Comparison of ENCODE assay signal across 11 cellular contexts in the genomic region with DNA sequence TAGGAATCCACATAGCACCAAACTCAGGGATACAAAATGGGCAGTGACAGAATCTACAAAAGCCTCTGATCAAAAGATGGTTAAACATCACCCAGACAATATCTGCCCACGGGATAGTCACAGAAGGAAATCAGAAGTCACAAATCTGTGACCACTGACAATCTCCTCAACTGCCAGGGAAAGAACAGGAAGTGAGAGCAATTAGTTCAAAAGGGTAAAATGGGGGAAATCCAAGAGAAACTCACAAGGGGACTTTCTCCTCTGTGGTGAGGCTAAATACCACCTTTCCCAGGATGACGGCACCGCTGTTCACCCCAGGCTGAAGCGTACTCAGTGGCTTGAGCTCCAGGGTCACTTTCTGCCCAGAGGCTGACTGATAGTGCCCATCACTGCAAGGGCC. TPM values are rescaled to one million over a fixed set of nuclear protein-coding genes. Genes with fewer than 3 reads are reported as not detected.
DNase-seq lines count a peak whose midpoint lies in the region; ATAC-seq and TF ChIP-seq lines count a peak whose summit lies in the region.
"Had no signal": no experiment of that assay in that cellular context is flagged by ENCODE, and none has a peak within 500 bp of the region (broad histone marks: within the 10 kb centered on the region; RNA-seq: fewer than 3 reads in every experiment).

No MANE protein-coding gene starts in this region.

- H3K9me3 ChIP-seq in spleen: no peaks in the 10 kb centered on the region
- H3K9me3 ChIP-seq in testis: no peaks in the 10 kb centered on the region
- H3K9me3 ChIP-seq: HAP-1, SJSA1 had no signal

- H3K27ac ChIP-seq in spleen (no peak overlapping the region), testis (no peak overlapping the region)
- H3K27ac ChIP-seq: SJSA1 had no signal

- intact Hi-C loops in spleen (cut with DNase I; ENCODE audit: low total_unique reads): no loop called here
- intact Hi-C loops in testis (cut with DNase I; ENCODE audit: low total_unique reads): no loop called here

- no peak for TF ChIP-seq CTCF in spleen (IDR thresholded peaks at IDR 0.05 in 8 of 11, conservative IDR thresholded peaks at IDR 0.05 in 3 of 11)
- TF ChIP-seq CTCF in testis (IDR thresholded peaks at IDR 0.05): no peak

- no peaks in the 10 kb centered on the region for H3K27me3 ChIP-seq in spleen (replicated peaks in 1 of 7)
- H3K27me3 ChIP-seq in testis: no peaks in the 10 kb centered on the region
- H3K27me3 ChIP-seq: SJSA1 had no signal

- ATAC-seq in GM18517 (IDR thresholded peaks at IDR 0.05; ENCODE audit: unreplicated experiment): peak; percentile 72
- ATAC-seq in GM21447 (IDR thresholded peaks at IDR 0.05; ENCODE audit: unreplicated experiment): peak; percentile 81
- ATAC-seq in HG03108 (IDR thresholded peaks at IDR 0.05; ENCODE audit: unreplicated experiment): peak; percentile 76

- H3K9me3 Mint-ChIP-seq in activated naive CD8-positive, alpha-beta T cell treated with anti-CD3 and anti-CD28 coated beads for 36 hours: no peaks in the 10 kb centered on the region

- H3K36me3 Mint-ChIP-seq in activated naive CD8-positive, alpha-beta T cell treated with anti-CD3 and anti-CD28 coated beads for 36 hours: peaks cover 15% of the 10 kb centered on the region

- H3K4me3 ChIP-seq in spleen (no peak overlapping the region), testis (no peak overlapping the region)
- H3K4me3 ChIP-seq: HAP-1, SJSA1 had no signal

- H3K27ac Mint-ChIP-seq in activated naive CD8-positive, alpha-beta T cell treated with anti-CD3 and anti-CD28 coated beads for 36 hours: peak overlapping the region; percentile 34

- H3K4me1 ChIP-seq in spleen: peaks cover 0 to 11% (median 0%) of the 10 kb centered on the region in 6 donors
- H3K4me1 ChIP-seq in testis: no peaks in the 10 kb centered on the region
- H3K4me1 ChIP-seq: HAP-1, SJSA1 had no signal

- peak; percentile 10 for DNase-seq in activated naive CD8-positive, alpha-beta T cell treated with anti-CD3 and anti-CD28 coated beads for 36 hours
- DNase-seq in spleen (no peak), testis (no peak), SW480 (ENCODE audit: low spot score) (no peak), islet precursor cell (no peak)
- DNase-seq: NCI-H1436 had no signal

- peaks cover 3 to 100% (median 93%) of the 10 kb centered on the region in 6 donors for H3K36me3 ChIP-seq in spleen
- H3K36me3 ChIP-seq in testis (ENCODE audit: low read depth, missing control alignments): no peaks in the 10 kb centered on the region

- H3K4me1 Mint-ChIP-seq in activated naive CD8-positive, alpha-beta T cell treated with anti-CD3 and anti-CD28 coated beads for 36 hours: peaks cover 10% of the 10 kb centered on the region

- TF ChIP-seq POLR2A in spleen (IDR thresholded peaks at IDR 0.05) (no peak), testis (IDR thresholded peaks at IDR 0.05) (no peak)

- no peaks in the 10 kb centered on the region for H3K27me3 Mint-ChIP-seq in activated naive CD8-positive, alpha-beta T cell treated with anti-CD3 and anti-CD28 coated beads for 36 hours

- H3K4me3 Mint-ChIP-seq in activated naive CD8-positive, alpha-beta T cell treated with anti-CD3 and anti-CD28 coated beads for 36 hours: no peak overlapping the region

- 45 to 72% (median 50%) methylated on average over 4 of the region's 4 CpGs for WGBS in spleen, 5 donors
- WGBS in testis, 2 donors: 83 to 95% methylated on average over 4 of the region's 4 CpGs

RNA-seq across cellular contexts. Expression of a gene that starts 10.7 kb away (rescaled TPM):
- total RNA-seq in activated naive CD8-positive, alpha-beta T cell treated with anti-CD3 and anti-CD28 coated beads for 36 hours: 10 to 100 TPM; 27.5 to 27.7 TPM
- 10 to 100 TPM; 12.5 to 21.9 (median 18.8) TPM for total RNA-seq in spleen
- polyA plus RNA-seq in spleen: 1 to 10 TPM; 5.9 to 7.2 (median 6.7) TPM
- total RNA-seq in testis: 10 to 100 TPM; 20.4 to 23.6 TPM
- 36.6 TPM for polyA plus RNA-seq in testis (ENCODE audit: insufficient read depth, low read depth, low replicate concordance)

RNA-seq across cellular contexts. Expression of a gene that starts 38.0 kb away (rescaled TPM):
- 10 to 100 TPM; 70.5 to 73.1 TPM for total RNA-seq in activated naive CD8-positive, alpha-beta T cell treated with anti-CD3 and anti-CD28 coated beads for 36 hours
- total RNA-seq in spleen (10 to 100 TPM; 21.1 to 32.8 (median 27.9) TPM), testis (10 to 100 TPM; 38.7 to 46.7 TPM)
- polyA plus RNA-seq in spleen (10 to 100 TPM; 30.4 to 49.1 (median 43.6) TPM), testis (ENCODE audit: insufficient read depth, low read depth, low replicate concordance) (46.0 TPM)

RNA-seq across cellular contexts. Expression of a gene that starts 48.4 kb away (rescaled TPM):
- total RNA-seq in activated naive CD8-positive, alpha-beta T cell treated with anti-CD3 and anti-CD28 coated beads for 36 hours: 10 to 100 TPM; 42.9 to 46.5 TPM
- total RNA-seq in spleen: 10 to 100 TPM; 10.9 to 25.0 (median 17.2) TPM
- 10 to 100 TPM in 2 of 3 donors, 1 to 10 TPM in 1; 9.1 to 12.0 (median 11.3) TPM for polyA plus RNA-seq in spleen
- total RNA-seq in testis: 10 to 100 TPM; 38.1 to 50.7 TPM
- 40.0 TPM for polyA plus RNA-seq in testis (ENCODE audit: insufficient read depth, low read depth, low replicate concordance)

RNA-seq across cellular contexts. Expression of a gene that starts 56.0 kb away (rescaled TPM):
- total RNA-seq in activated naive CD8-positive, alpha-beta T cell treated with anti-CD3 and anti-CD28 coated beads for 36 hours: not detected
- total RNA-seq in spleen: not detected
- polyA plus RNA-seq in spleen: not detected
- under 1 TPM in 1 of 2 donors, not detected in 1; 0.19 TPM for total RNA-seq in testis
- polyA plus RNA-seq in testis (ENCODE audit: insufficient read depth, low read depth, low replicate concordance): not detected
- total RNA-seq: SJSA1 had no signal
